12 cellular contexts compared by ENCODE assay signal in genomic region chr12:57816855-57817151, GRCh38. TPM values are rescaled to one million over a fixed set of nuclear protein-coding genes. Genes with fewer than 3 reads are reported as not detected.
DNase-seq lines count a peak whose midpoint lies in the region; ATAC-seq, FAIRE-seq and TF ChIP-seq lines count a peak whose summit lies in the region.
"Had no signal": no experiment of that assay in that cellular context is flagged by ENCODE, and none has a peak within 500 bp of the region (broad histone marks: within the 10 kb centered on the region; RNA-seq: fewer than 3 reads in every experiment).

No MANE protein-coding gene starts in this region.

- H2AFZ ChIP-seq in HepG2 (ENCODE audit: low read length) = no peak overlapping the region

- H3K9me3 ChIP-seq in right lobe of liver = no peaks in the 10 kb centered on the region
- no peaks in the 10 kb centered on the region for H3K9me3 ChIP-seq in HepG2 (ENCODE audit: low read length)
- no peaks in the 10 kb centered on the region for H3K9me3 ChIP-seq in muscle layer of colon (ENCODE audit: low read length)
- no peaks in the 10 kb centered on the region for H3K9me3 ChIP-seq in vagina

- H3K27me3 ChIP-seq in right lobe of liver (no peaks in the 10 kb centered on the region), HepG2 (ENCODE audit: control insufficient read depth in 1 of 2, insufficient read depth in 2 of 2, low read length in 2 of 2) (no peaks in the 10 kb centered on the region), muscle layer of colon (ENCODE audit: control insufficient read depth in 1 of 2, insufficient read depth in 2 of 2, low read length in 2 of 2) (no peaks in the 10 kb centered on the region), vagina (no peaks in the 10 kb centered on the region)

- H3K4me3 ChIP-seq in right lobe of liver (no peak overlapping the region), HepG2 (replicated peaks in 1 of 3; ENCODE audit: insufficient read depth in 1 of 3, low read depth in 2 of 3, low read length in 3 of 3) (no peak overlapping the region), coronary artery (peak overlapping the region; percentile 8), muscle layer of colon (ENCODE audit: low read depth in 1 of 2, low read length in 2 of 2) (no peak overlapping the region), vagina (peak overlapping the region in 1 of 2 donors; percentile 8)

- whole genome bisulfite sequencing in right lobe of liver (ENCODE audit: insufficient coverage, low coverage, low lambda C conversion rate, missing lambda C conversion rate) = 47% methylated on average over 3 of the region's 5 CpGs
- WGBS in HepG2 (ENCODE audit: low lambda C conversion rate) = 85% methylated on average over 5 of the region's 5 CpGs

- POLR2A ChIA-PET in HepG2 (lab: Yijun Ruan, JAX) = no interaction called here

- in situ Hi-C loops in HepG2 (cut with HindIII; ENCODE audit: extremely low pct_ligation_motif_present, low pct_unique_long_range_greater_than_20kb) = no loop called here

- no peaks in the 10 kb centered on the region for H3K79me2 ChIP-seq in HepG2 (ENCODE audit: insufficient read depth, low read length)

- peaks cover 0 to 43% (median 2%) of the 10 kb centered on the region in 4 donors for H3K4me1 ChIP-seq in right lobe of liver
- peaks cover 96% of the 10 kb centered on the region for H3K4me1 ChIP-seq in HepG2 (ENCODE audit: insufficient read depth, low read length)
- peaks cover 44% of the 10 kb centered on the region for H3K4me1 ChIP-seq in muscle layer of colon (ENCODE audit: insufficient read depth, low read length)
- peaks cover 55% of the 10 kb centered on the region for H3K4me1 ChIP-seq in vagina

- peaks cover 0 to under 1% (median under 1%) of the 10 kb centered on the region in 4 donors for H3K36me3 ChIP-seq in right lobe of liver
- H3K36me3 ChIP-seq in HepG2 (replicated peaks in 1 of 2; ENCODE audit: control insufficient read depth in 1 of 2, insufficient read depth in 2 of 2, low read length in 2 of 2) = no peaks in the 10 kb centered on the region; a peak in 1 of 5 replicates
- H3K36me3 ChIP-seq in muscle layer of colon (ENCODE audit: insufficient read depth, low read length) = peaks cover 19% of the 10 kb centered on the region
- peaks cover 0 to 19% of the 10 kb centered on the region in 2 donors for H3K36me3 ChIP-seq in vagina

- no peak for TF ChIP-seq RAD21 in HepG2 (CRISPR knock-in tag; IDR thresholded peaks at IDR 0.05)

- ATAC-seq in right lobe of liver = peak; percentile 19 to 43 (median 26)
- no peak for ATAC-seq in HepG2

- no peak overlapping the region for H3K4me2 ChIP-seq in HepG2 (ENCODE audit: low read depth, low read length)

- FAIRE-seq in HepG2 (lab: Jason Lieb, UNC) = no peak
- FAIRE-seq: G401.6, H54 had no signal

- no peak for TF ChIP-seq EP300 in HepG2 (IDR thresholded peaks at IDR 0.05; ENCODE audit: low read depth in 2 of 2, low read length in 2 of 2)
- no peak for TF ChIP-seq EP300 in HepG2 (CRISPR knock-in tag; IDR thresholded peaks at IDR 0.05; ENCODE audit: borderline replicate concordance)

- H4K20me1 ChIP-seq in HepG2 (ENCODE audit: insufficient read depth, low read length) = no peaks in the 10 kb centered on the region

- no peak overlapping the region for H3K27ac ChIP-seq in right lobe of liver
- no peak overlapping the region for H3K27ac ChIP-seq in HepG2 (ENCODE audit: extremely low read length, insufficient read depth, low read length)
- H3K27ac ChIP-seq in coronary artery = peak overlapping the region in 1 of 2 donors; percentile 68
- H3K27ac ChIP-seq in muscle layer of colon (ENCODE audit: low read depth, low read length) = peak overlapping the region; percentile 16
- H3K27ac ChIP-seq in vagina = peak overlapping the region; percentile 43

- CTCF ChIA-PET in HepG2 (lab: Yijun Ruan, JAX; ENCODE audit: low intra/inter-chr PET ratio, low total read pairs) = interaction anchor here (1.1 kb wide), 1 partner anchor 89 kb away, joined by 3 read pairs; no protein-coding TSS in a partner anchor

- TF ChIP-seq POLR2A in right lobe of liver (IDR thresholded peaks at IDR 0.05) (no peak), HepG2 (IDR thresholded peaks at IDR 0.05; ENCODE audit: insufficient read depth in 1 of 2, low read depth in 2 of 2, low read length in 2 of 2) (no peak), vagina (IDR thresholded peaks at IDR 0.05) (no peak)

- H3K9ac ChIP-seq in HepG2 (ENCODE audit: insufficient read depth, low read depth, low read length) (no peak overlapping the region), muscle layer of colon (ENCODE audit: low read length) (no peak overlapping the region)

- TF ChIP-seq CTCF in right lobe of liver (IDR thresholded peaks at IDR 0.05) = no peak
- no peak for TF ChIP-seq CTCF in HepG2 (CRISPR knock-in tag; IDR thresholded peaks at IDR 0.05)
- no peak for TF ChIP-seq CTCF in coronary artery (IDR thresholded peaks at IDR 0.05)
- no peak for TF ChIP-seq CTCF in vagina (IDR thresholded peaks at IDR 0.05)

- BruUV-seq in HepG2 (replicated peaks; lab: Mats Ljungman, UMichigan) = no TSS peak

- intact Hi-C loops in right lobe of liver (cut with DNase I) = no loop called here
- intact Hi-C loops in HepG2 (cut with micrococcal nuclease; ENCODE audit: unreplicated experiment) = no loop called here
- intact Hi-C loops in vagina (cut with DNase I) = no loop called here

- DNase-seq in right lobe of liver (no peak), HepG2 (ENCODE audit: low spot score) (no peak), coronary artery (ENCODE audit: low spot score) (no peak), vagina (ENCODE audit: extremely low spot score in 2 of 2) (no peak), SK-N-DZ (ENCODE audit: low spot score) (no peak)
- DNase-seq in activated CD8-positive, alpha-beta memory T cell treated with anti-CD3 and anti-CD28 coated beads, Interleukin-2, amount 50 U/mL, for 48 hours = no peak
- no peak for DNase-seq in activated naive CD4-positive, alpha-beta T cell treated with Interleukin-2 at 50 U/mL for 16 hours
- DNase-seq: central memory CD4-positive, alpha-beta T cell; NCI-H1048 had no signal

RNA-seq across cellular contexts. Expression of gene AVIL, which starts 1.7 kb away (rescaled TPM):
- total RNA-seq in right lobe of liver (1 to 10 TPM; 1.5 to 6.3 (median 5.0) TPM), HepG2 (2016; rRNA removed; fragmentation: Illumina TruSeq; extraction: Trizol) (0.53 and 1.2 TPM in 2 replicates), vagina (5.2 TPM)
- total RNA-seq in HepG2 (2016; cell fraction: cytosol; rRNA removed; fragmentation: Illumina TruSeq; extraction: Trizol; ENCODE audit: low read depth) = 0.18 and 0.30 TPM in 2 replicates
- total RNA-seq in HepG2 (2016; cell fraction: insoluble cytoplasmic fraction; rRNA removed; fragmentation: Illumina TruSeq; extraction: Trizol) = 0.52 and 0.54 TPM in 2 replicates
- 0.21 and 0.40 TPM in 2 replicates for total RNA-seq in HepG2 (2016; cell fraction: membrane; rRNA removed; fragmentation: Illumina TruSeq; extraction: Trizol)
- 0.44 and 0.59 TPM in 2 replicates for total RNA-seq in HepG2 (2016; cell fraction: nucleus; rRNA removed; fragmentation: Illumina TruSeq; extraction: Trizol)
- 1.4 and 2.0 TPM in 2 replicates for polyA plus RNA-seq in HepG2 (2011; rRNA removed)
- 0.56 and 0.60 TPM in 2 replicates for polyA plus RNA-seq in HepG2 (2011; cell fraction: cytosol; rRNA removed)
- polyA plus RNA-seq in HepG2 (2011; cell fraction: nucleus; rRNA removed) = 3.6 and 16.3 TPM in 2 replicates
- polyA plus RNA-seq in HepG2 (2012) = 1.6 and 2.2 TPM in 2 replicates
- polyA plus RNA-seq in HepG2 (2016; cell fraction: cytosol; fragmentation: Illumina TruSeq; extraction: Trizol; ENCODE audit: low read depth) = 0.09 TPM in 1 of 2 replicates, not detected in the other
- 0.40 and 0.47 TPM in 2 replicates for polyA plus RNA-seq in HepG2 (2016; cell fraction: insoluble cytoplasmic fraction; fragmentation: Illumina TruSeq; extraction: Trizol; ENCODE audit: low read depth)
- 0.12 and 0.19 TPM in 2 replicates for polyA plus RNA-seq in HepG2 (2016; cell fraction: membrane; fragmentation: Illumina TruSeq; extraction: Trizol; ENCODE audit: low read depth)
- polyA plus RNA-seq in HepG2 (2016; cell fraction: nucleus; fragmentation: Illumina TruSeq; extraction: Trizol; ENCODE audit: insufficient read depth, low read depth) = 1.2 and 1.8 TPM in 2 replicates
- polyA minus RNA-seq in HepG2 (2011; rRNA and poly(A)+ RNA removed; ENCODE audit: low replicate concordance) = 0.54 and 2.1 TPM in 2 replicates
- polyA minus RNA-seq in HepG2 (2011; cell fraction: cytosol; rRNA and poly(A)+ RNA removed) = 0.70 and 1.2 TPM in 2 replicates
- 3.6 and 3.7 TPM in 2 replicates for polyA minus RNA-seq in HepG2 (2011; cell fraction: nucleus; rRNA and poly(A)+ RNA removed)
- 0.63 and 1.1 TPM in 2 replicates for polyA plus RNA-seq in SK-N-DZ (2014; cell fraction: cytosol; rRNA removed)
- 4.4 and 4.9 TPM in 2 replicates for polyA plus RNA-seq in SK-N-DZ (2014; cell fraction: nucleus; rRNA removed)

RNA-seq across cellular contexts. Expression of gene CTDSP2, which starts 29.7 kb away (rescaled TPM):
- 10 to 100 TPM; 39.3 to 84.2 (median 64.7) TPM for total RNA-seq in right lobe of liver
- 38.1 and 42.4 TPM in 2 replicates for total RNA-seq in HepG2 (2016; rRNA removed; fragmentation: Illumina TruSeq; extraction: Trizol)
- total RNA-seq in HepG2 (2016; cell fraction: cytosol; rRNA removed; fragmentation: Illumina TruSeq; extraction: Trizol; ENCODE audit: low read depth) = 20.5 and 21.6 TPM in 2 replicates
- total RNA-seq in HepG2 (2016; cell fraction: insoluble cytoplasmic fraction; rRNA removed; fragmentation: Illumina TruSeq; extraction: Trizol) = 37.7 and 41.1 TPM in 2 replicates
- total RNA-seq in HepG2 (2016; cell fraction: membrane; rRNA removed; fragmentation: Illumina TruSeq; extraction: Trizol) = 60.6 and 65.1 TPM in 2 replicates
- total RNA-seq in HepG2 (2016; cell fraction: nucleus; rRNA removed; fragmentation: Illumina TruSeq; extraction: Trizol) = 35.7 and 38.6 TPM in 2 replicates
- 82.5 and 91.3 TPM in 2 replicates for polyA plus RNA-seq in HepG2 (2011; rRNA removed)
- polyA plus RNA-seq in HepG2 (2011; cell fraction: cytosol; rRNA removed) = 94.6 and 96.0 TPM in 2 replicates
- polyA plus RNA-seq in HepG2 (2011; cell fraction: nucleus; rRNA removed) = 121 and 124 TPM in 2 replicates
- polyA plus RNA-seq in HepG2 (2012) = 68.6 and 96.3 TPM in 2 replicates
- 59.2 and 67.3 TPM in 2 replicates for polyA plus RNA-seq in HepG2 (2016; cell fraction: cytosol; fragmentation: Illumina TruSeq; extraction: Trizol; ENCODE audit: low read depth)
- polyA plus RNA-seq in HepG2 (2016; cell fraction: insoluble cytoplasmic fraction; fragmentation: Illumina TruSeq; extraction: Trizol; ENCODE audit: low read depth) = 57.7 and 67.3 TPM in 2 replicates
- 88.5 and 93.3 TPM in 2 replicates for polyA plus RNA-seq in HepG2 (2016; cell fraction: membrane; fragmentation: Illumina TruSeq; extraction: Trizol; ENCODE audit: low read depth)
- polyA plus RNA-seq in HepG2 (2016; cell fraction: nucleus; fragmentation: Illumina TruSeq; extraction: Trizol; ENCODE audit: insufficient read depth, low read depth) = 61.0 and 66.5 TPM in 2 replicates
- 118 and 141 TPM in 2 replicates for polyA minus RNA-seq in HepG2 (2011; rRNA and poly(A)+ RNA removed; ENCODE audit: low replicate concordance)
- polyA minus RNA-seq in HepG2 (2011; cell fraction: cytosol; rRNA and poly(A)+ RNA removed) = 57.9 and 82.7 TPM in 2 replicates
- polyA minus RNA-seq in HepG2 (2011; cell fraction: nucleus; rRNA and poly(A)+ RNA removed) = 88.2 and 116 TPM in 2 replicates
- 108 TPM for total RNA-seq in vagina
- polyA plus RNA-seq in SK-N-DZ (2014; cell fraction: cytosol; rRNA removed) = 43.8 and 49.4 TPM in 2 replicates
- polyA plus RNA-seq in SK-N-DZ (2014; cell fraction: nucleus; rRNA removed) = 45.8 and 57.4 TPM in 2 replicates

RNA-seq across cellular contexts. Expression of gene TSFM, which starts 34.2 kb away (rescaled TPM):
- total RNA-seq in right lobe of liver (10 to 100 TPM; 25.6 to 40.2 (median 30.9) TPM), HepG2 (2016; rRNA removed; fragmentation: Illumina TruSeq; extraction: Trizol) (68.3 and 89.7 TPM in 2 replicates), vagina (17.9 TPM)
- total RNA-seq in HepG2 (2016; cell fraction: cytosol; rRNA removed; fragmentation: Illumina TruSeq; extraction: Trizol; ENCODE audit: low read depth) = 3.6 and 5.5 TPM in 2 replicates
- 68.1 and 86.4 TPM in 2 replicates for total RNA-seq in HepG2 (2016; cell fraction: insoluble cytoplasmic fraction; rRNA removed; fragmentation: Illumina TruSeq; extraction: Trizol)
- total RNA-seq in HepG2 (2016; cell fraction: membrane; rRNA removed; fragmentation: Illumina TruSeq; extraction: Trizol) = 11.5 and 12.6 TPM in 2 replicates
- 22.8 and 27.6 TPM in 2 replicates for total RNA-seq in HepG2 (2016; cell fraction: nucleus; rRNA removed; fragmentation: Illumina TruSeq; extraction: Trizol)
- 24.0 and 29.8 TPM in 2 replicates for polyA plus RNA-seq in HepG2 (2011; rRNA removed)
- polyA plus RNA-seq in HepG2 (2011; cell fraction: cytosol; rRNA removed) = 23.1 and 23.8 TPM in 2 replicates
- polyA plus RNA-seq in HepG2 (2011; cell fraction: nucleus; rRNA removed) = 7.3 and 7.5 TPM in 2 replicates
- 31.2 and 34.6 TPM in 2 replicates for polyA plus RNA-seq in HepG2 (2012)
- 5.3 and 5.4 TPM in 2 replicates for polyA plus RNA-seq in HepG2 (2016; cell fraction: cytosol; fragmentation: Illumina TruSeq; extraction: Trizol; ENCODE audit: low read depth)
- 85.2 and 97.5 TPM in 2 replicates for polyA plus RNA-seq in HepG2 (2016; cell fraction: insoluble cytoplasmic fraction; fragmentation: Illumina TruSeq; extraction: Trizol; ENCODE audit: low read depth)
- 10.7 TPM in 2 replicates for polyA plus RNA-seq in HepG2 (2016; cell fraction: membrane; fragmentation: Illumina TruSeq; extraction: Trizol; ENCODE audit: low read depth)
- 48.3 and 48.4 TPM in 2 replicates for polyA plus RNA-seq in HepG2 (2016; cell fraction: nucleus; fragmentation: Illumina TruSeq; extraction: Trizol; ENCODE audit: insufficient read depth, low read depth)
- polyA minus RNA-seq in HepG2 (2011; rRNA and poly(A)+ RNA removed; ENCODE audit: low replicate concordance) = 8.7 and 16.9 TPM in 2 replicates
- polyA minus RNA-seq in HepG2 (2011; cell fraction: cytosol; rRNA and poly(A)+ RNA removed) = 6.6 and 10.7 TPM in 2 replicates
- 9.7 and 11.1 TPM in 2 replicates for polyA minus RNA-seq in HepG2 (2011; cell fraction: nucleus; rRNA and poly(A)+ RNA removed)
- 69.4 and 76.1 TPM in 2 replicates for polyA plus RNA-seq in SK-N-DZ (2014; cell fraction: cytosol; rRNA removed)
- 49.0 and 61.3 TPM in 2 replicates for polyA plus RNA-seq in SK-N-DZ (2014; cell fraction: nucleus; rRNA removed)

RNA-seq across cellular contexts. Expression of gene EEF1AKMT3, which starts 44.4 kb away (rescaled TPM):
- total RNA-seq in right lobe of liver (1 to 10 TPM; 3.2 to 5.5 (median 3.7) TPM), HepG2 (2016; rRNA removed; fragmentation: Illumina TruSeq; extraction: Trizol) (4.7 and 6.6 TPM in 2 replicates), vagina (9.3 TPM)
- total RNA-seq in HepG2 (2016; cell fraction: cytosol; rRNA removed; fragmentation: Illumina TruSeq; extraction: Trizol; ENCODE audit: low read depth) = 1.7 and 1.9 TPM in 2 replicates
- 5.0 and 5.9 TPM in 2 replicates for total RNA-seq in HepG2 (2016; cell fraction: insoluble cytoplasmic fraction; rRNA removed; fragmentation: Illumina TruSeq; extraction: Trizol)
- total RNA-seq in HepG2 (2016; cell fraction: membrane; rRNA removed; fragmentation: Illumina TruSeq; extraction: Trizol) = 6.1 TPM in 2 replicates
- 3.5 and 3.8 TPM in 2 replicates for total RNA-seq in HepG2 (2016; cell fraction: nucleus; rRNA removed; fragmentation: Illumina TruSeq; extraction: Trizol)
- polyA plus RNA-seq in HepG2 (2011; rRNA removed) = 10.8 and 11.4 TPM in 2 replicates
- 9.7 and 10.4 TPM in 2 replicates for polyA plus RNA-seq in HepG2 (2011; cell fraction: cytosol; rRNA removed)
- polyA plus RNA-seq in HepG2 (2011; cell fraction: nucleus; rRNA removed) = 8.1 and 9.8 TPM in 2 replicates
- 7.8 and 9.8 TPM in 2 replicates for polyA plus RNA-seq in HepG2 (2012)
- 1.3 and 1.5 TPM in 2 replicates for polyA plus RNA-seq in HepG2 (2016; cell fraction: cytosol; fragmentation: Illumina TruSeq; extraction: Trizol; ENCODE audit: low read depth)
- polyA plus RNA-seq in HepG2 (2016; cell fraction: insoluble cytoplasmic fraction; fragmentation: Illumina TruSeq; extraction: Trizol; ENCODE audit: low read depth) = 6.4 and 8.5 TPM in 2 replicates
- 5.3 and 6.0 TPM in 2 replicates for polyA plus RNA-seq in HepG2 (2016; cell fraction: membrane; fragmentation: Illumina TruSeq; extraction: Trizol; ENCODE audit: low read depth)
- polyA plus RNA-seq in HepG2 (2016; cell fraction: nucleus; fragmentation: Illumina TruSeq; extraction: Trizol; ENCODE audit: insufficient read depth, low read depth) = 10.5 TPM in 2 replicates
- polyA minus RNA-seq in HepG2 (2011; rRNA and poly(A)+ RNA removed; ENCODE audit: low replicate concordance) = 6.5 and 19.9 TPM in 2 replicates
- 5.5 and 6.4 TPM in 2 replicates for polyA minus RNA-seq in HepG2 (2011; cell fraction: cytosol; rRNA and poly(A)+ RNA removed)
- polyA minus RNA-seq in HepG2 (2011; cell fraction: nucleus; rRNA and poly(A)+ RNA removed) = 3.5 and 5.6 TPM in 2 replicates
- polyA plus RNA-seq in SK-N-DZ (2014; cell fraction: cytosol; rRNA removed) = 4.9 and 7.5 TPM in 2 replicates
- polyA plus RNA-seq in SK-N-DZ (2014; cell fraction: nucleus; rRNA removed) = 6.4 and 10.0 TPM in 2 replicates

RNA-seq across cellular contexts. Expression of gene METTL1, which starts 44.9 kb away (rescaled TPM):
- total RNA-seq in right lobe of liver (10 to 100 TPM in 5 of 6 experiments, 1 to 10 TPM in 1; 9.7 to 13.6 (median 10.3) TPM), HepG2 (2016; rRNA removed; fragmentation: Illumina TruSeq; extraction: Trizol) (34.7 and 35.5 TPM in 2 replicates), vagina (10.8 TPM)
- 13.7 and 15.7 TPM in 2 replicates for total RNA-seq in HepG2 (2016; cell fraction: cytosol; rRNA removed; fragmentation: Illumina TruSeq; extraction: Trizol; ENCODE audit: low read depth)
- 35.1 and 37.6 TPM in 2 replicates for total RNA-seq in HepG2 (2016; cell fraction: insoluble cytoplasmic fraction; rRNA removed; fragmentation: Illumina TruSeq; extraction: Trizol)
- total RNA-seq in HepG2 (2016; cell fraction: membrane; rRNA removed; fragmentation: Illumina TruSeq; extraction: Trizol) = 18.6 and 19.7 TPM in 2 replicates
- 22.7 and 26.8 TPM in 2 replicates for total RNA-seq in HepG2 (2016; cell fraction: nucleus; rRNA removed; fragmentation: Illumina TruSeq; extraction: Trizol)
- 36.9 and 38.3 TPM in 2 replicates for polyA plus RNA-seq in HepG2 (2011; rRNA removed)
- 22.7 and 24.5 TPM in 2 replicates for polyA plus RNA-seq in HepG2 (2011; cell fraction: cytosol; rRNA removed)
- polyA plus RNA-seq in HepG2 (2011; cell fraction: nucleus; rRNA removed) = 38.6 and 43.0 TPM in 2 replicates
- polyA plus RNA-seq in HepG2 (2012) = 21.2 and 23.6 TPM in 2 replicates
- polyA plus RNA-seq in HepG2 (2016; cell fraction: cytosol; fragmentation: Illumina TruSeq; extraction: Trizol; ENCODE audit: low read depth) = 11.4 and 14.1 TPM in 2 replicates
- polyA plus RNA-seq in HepG2 (2016; cell fraction: insoluble cytoplasmic fraction; fragmentation: Illumina TruSeq; extraction: Trizol; ENCODE audit: low read depth) = 46.1 and 52.2 TPM in 2 replicates
- polyA plus RNA-seq in HepG2 (2016; cell fraction: membrane; fragmentation: Illumina TruSeq; extraction: Trizol; ENCODE audit: low read depth) = 15.5 and 17.6 TPM in 2 replicates
- polyA plus RNA-seq in HepG2 (2016; cell fraction: nucleus; fragmentation: Illumina TruSeq; extraction: Trizol; ENCODE audit: insufficient read depth, low read depth) = 43.2 and 53.1 TPM in 2 replicates
- 49.2 and 64.0 TPM in 2 replicates for polyA minus RNA-seq in HepG2 (2011; rRNA and poly(A)+ RNA removed; ENCODE audit: low replicate concordance)
- polyA minus RNA-seq in HepG2 (2011; cell fraction: cytosol; rRNA and poly(A)+ RNA removed) = 9.4 and 10.6 TPM in 2 replicates
- 58.3 and 58.5 TPM in 2 replicates for polyA minus RNA-seq in HepG2 (2011; cell fraction: nucleus; rRNA and poly(A)+ RNA removed)
- 9.8 and 11.7 TPM in 2 replicates for polyA plus RNA-seq in SK-N-DZ (2014; cell fraction: cytosol; rRNA removed)
- polyA plus RNA-seq in SK-N-DZ (2014; cell fraction: nucleus; rRNA removed) = 19.3 and 31.1 TPM in 2 replicates

Comparison
In these comparisons a context has a peak if more than half of its experiments do, and no peak if none do; other contexts are left out.
1. H3K27ac ChIP-seq: peak in muscle layer of colon (single experiment) and vagina (single experiment); none in right lobe of liver (0 of 3) and HepG2 (single experiment).